ENCODE assay signal across 1 cellular context in genomic region chr11:7514099-7514725, GRCh38.
TF ChIP-seq lines count a peak whose summit lies in the region.

No MANE protein-coding gene starts in this region.

TF ChIP-seq in HepG2, 621 proteins besides CTCF, POLR2A, EP300 and RAD21 (continued from another document and continues in another):
- TF ChIP-seq ZNF337 (CRISPR knock-in tag; IDR thresholded peaks at IDR 0.05; ENCODE audit: borderline replicate concordance, low read depth) (no peak), RERE (CRISPR knock-in tag; IDR thresholded peaks at IDR 0.05; ENCODE audit: low read depth) (no peak), ZNF784 (CRISPR knock-in tag; IDR thresholded peaks at IDR 0.05; ENCODE audit: borderline replicate concordance) (no peak), SALL1 (CRISPR knock-in tag; IDR thresholded peaks at IDR 0.05) (peak; percentile 34; the same call in 1 of the 2 replicates), MYC (CRISPR knock-in tag; IDR thresholded peaks at IDR 0.05; ENCODE audit: borderline replicate concordance) (0 out of 2 replicates have a peak, but pooled peaks have one; percentile 8), CEBPZ (IDR thresholded peaks at IDR 0.05; ENCODE audit: low read length) (no peak), NCOA1 (CRISPR knock-in tag; IDR thresholded peaks at IDR 0.05) (peak; percentile 56), THAP9 (CRISPR knock-in tag; IDR thresholded peaks at IDR 0.05; ENCODE audit: borderline replicate concordance) (peak; percentile 35; the same call in 1 of the 2 replicates), ZNF839 (CRISPR knock-in tag; IDR thresholded peaks at IDR 0.05; ENCODE audit: borderline replicate concordance) (0 out of 2 replicates have a peak, but pooled peaks have one; percentile 20), ZBTB7B (CRISPR knock-in tag; IDR thresholded peaks at IDR 0.05) (0 out of 2 replicates have a peak, but pooled peaks have one; percentile 19), ZKSCAN1 (IDR thresholded peaks at IDR 0.05; ENCODE audit: low read length) (no peak), TAF1 (CRISPR knock-in tag; IDR thresholded peaks at IDR 0.05) (peak; percentile 15; the same call in 1 of the 2 replicates), ZSCAN20 (CRISPR knock-in tag; IDR thresholded peaks at IDR 0.05; ENCODE audit: borderline replicate concordance) (no peak), PAX8 (CRISPR knock-in tag; IDR thresholded peaks at IDR 0.05; ENCODE audit: borderline replicate concordance) (0 out of 2 replicates have a peak, but pooled peaks have one; percentile 69), ZNF83 (CRISPR knock-in tag; IDR thresholded peaks at IDR 0.05; ENCODE audit: borderline replicate concordance) (0 out of 2 replicates have a peak, but pooled peaks have one; percentile 35), ATF7 (IDR thresholded peaks at IDR 0.05) (no peak), ATF7 (CRISPR knock-in tag; IDR thresholded peaks at IDR 0.05) (peak; percentile 26; the same call in 1 of the 2 replicates), FOXC1 (CRISPR knock-in tag; IDR thresholded peaks at IDR 0.05; ENCODE audit: borderline replicate concordance) (peak; percentile 77; the same call in 1 of the 2 replicates), MED1 (CRISPR knock-in tag; IDR thresholded peaks at IDR 0.05) (no peak), ARID4A (CRISPR knock-in tag; IDR thresholded peaks at IDR 0.05; ENCODE audit: borderline replicate concordance) (peak; percentile 73; the same call in 1 of the 2 replicates), SAP130 (CRISPR knock-in tag; IDR thresholded peaks at IDR 0.05; ENCODE audit: low read depth) (peak; percentile 18; the same call in 1 of the 2 replicates), JUN (CRISPR knock-in tag; IDR thresholded peaks at IDR 0.05) (0 out of 2 replicates have a peak, but pooled peaks have one; percentile 18), ZNF883 (CRISPR knock-in tag; IDR thresholded peaks at IDR 0.05; ENCODE audit: not compliant biosample characterization) (peak; percentile 65), ZNF234 (CRISPR knock-in tag; conservative IDR thresholded peaks at IDR 0.05) (0 out of 2 replicates have a peak, but pooled peaks have one; percentile 12), SMAD1 (CRISPR knock-in tag; IDR thresholded peaks at IDR 0.05; ENCODE audit: borderline replicate concordance, low read depth) (no peak), ZNF687 (CRISPR knock-in tag; IDR thresholded peaks at IDR 0.05) (peak; percentile 68), ZEB1 (IDR thresholded peaks at IDR 0.05; ENCODE audit: insufficient replicate concordance, low read depth) (no peak), ZMYM4 (CRISPR knock-in tag; IDR thresholded peaks at IDR 0.05) (0 out of 2 replicates have a peak, but pooled peaks have one; percentile 11), KLF12 (CRISPR knock-in tag; IDR thresholded peaks at IDR 0.05; ENCODE audit: borderline replicate concordance) (no peak), PTBP1 (IDR thresholded peaks at IDR 0.05; ENCODE audit: low read depth, low read length, poor library complexity, severe bottlenecking) (peak; percentile 56), ZNF704 (CRISPR knock-in tag; IDR thresholded peaks at IDR 0.05; ENCODE audit: borderline replicate concordance) (peak; percentile 65; the same call in 1 of the 2 replicates)
